Comparison of ENCODE assay signal across 1 cellular context in genomic region chr9:122912964-122913673, GRCh38.
TF ChIP-seq lines count a peak whose summit lies in the region.

TSS of gene ZBTB6 (minus strand) at chr9:122913323. CDS start at chr9:122912072, 1,251 bp downstream.

TF ChIP-seq in HepG2, 621 proteins besides CTCF, POLR2A, EP300 and RAD21 (continued from another document and continues in another):
- no peak for TF ChIP-seq ZNF281 (CRISPR knock-in tag; IDR thresholded peaks at IDR 0.05; ENCODE audit: borderline replicate concordance)
- no peak; the same call in 1 of the 2 replicates for TF ChIP-seq HNF4A (CRISPR knock-in tag; IDR thresholded peaks at IDR 0.05)
- no peak for TF ChIP-seq ZNF780A (CRISPR knock-in tag; IDR thresholded peaks at IDR 0.05)
- TF ChIP-seq HIC2 (CRISPR knock-in tag; IDR thresholded peaks at IDR 0.05; ENCODE audit: low read depth), result peak; percentile 41; the same call in 1 of the 2 replicates
- no peak for TF ChIP-seq NFE2L2 (IDR thresholded peaks at IDR 0.05; ENCODE audit: low read length)
- peak; percentile 62; the same call in 1 of the 2 replicates for TF ChIP-seq MXD4 (CRISPR knock-in tag; IDR thresholded peaks at IDR 0.05)
- TF ChIP-seq ZNF468 (CRISPR knock-in tag; IDR thresholded peaks at IDR 0.05), result no peak
- TF ChIP-seq ZNF607 (CRISPR knock-in tag; IDR thresholded peaks at IDR 0.05; ENCODE audit: borderline replicate concordance), result peak; percentile 31; the same call in 1 of the 2 replicates
- peak; percentile 50; the same call in 1 of the 2 replicates for TF ChIP-seq NAIF1 (CRISPR knock-in tag; IDR thresholded peaks at IDR 0.05; ENCODE audit: borderline replicate concordance)
- TF ChIP-seq ZFX (CRISPR knock-in tag; IDR thresholded peaks at IDR 0.05; ENCODE audit: low read depth), result peak; percentile 99
- no peak; the same call in 1 of the 2 replicates for TF ChIP-seq ZNF225 (CRISPR knock-in tag; IDR thresholded peaks at IDR 0.05)
- no peak for TF ChIP-seq TBL1XR1 (IDR thresholded peaks at IDR 0.05; ENCODE audit: borderline replicate concordance, low read length, partially characterized antibody)
- no peak for TF ChIP-seq HNF4G (IDR thresholded peaks at IDR 0.05; ENCODE audit: borderline replicate concordance, low read depth, low read length)
- TF ChIP-seq HNF4G (CRISPR knock-in tag; IDR thresholded peaks at IDR 0.05; ENCODE audit: borderline replicate concordance, low read depth), result no peak
- TF ChIP-seq ZBTB38 (CRISPR knock-in tag; IDR thresholded peaks at IDR 0.05), result no peak
- TF ChIP-seq ZNF44 (CRISPR knock-in tag; IDR thresholded peaks at IDR 0.05), result no peak; the same call in 1 of the 2 replicates
- no peak for TF ChIP-seq SIX4 (CRISPR knock-in tag; IDR thresholded peaks at IDR 0.05)
- no peak for TF ChIP-seq ZBTB39 (CRISPR knock-in tag; IDR thresholded peaks at IDR 0.05)
- TF ChIP-seq ZNF333 (CRISPR knock-in tag; IDR thresholded peaks at IDR 0.05; ENCODE audit: borderline replicate concordance), result no peak
- TF ChIP-seq ZNF556 (CRISPR knock-in tag; IDR thresholded peaks at IDR 0.05; ENCODE audit: borderline replicate concordance), result 0 out of 2 replicates have a peak, but pooled peaks have one; percentile 55
- no peak for TF ChIP-seq STAT5B (CRISPR knock-in tag; IDR thresholded peaks at IDR 0.05)
- TF ChIP-seq GTF2F1 (IDR thresholded peaks at IDR 0.05; ENCODE audit: low read length), result no peak
- no peak; the same call in 1 of the 2 replicates for TF ChIP-seq ZNF713 (CRISPR knock-in tag; IDR thresholded peaks at IDR 0.05)
- TF ChIP-seq ARID3A (IDR thresholded peaks at IDR 0.05; ENCODE audit: low read depth, low read length), result no peak
- TF ChIP-seq TAF1 (CRISPR knock-in tag; IDR thresholded peaks at IDR 0.05), result peak; percentile 76; the same call in 1 of the 2 replicates
- peak; percentile 77 to 88 for TF ChIP-seq HMGXB4 (CRISPR knock-in tag; IDR thresholded peaks at IDR 0.05; ENCODE audit: borderline replicate concordance in 1 of 2, low read depth in 1 of 2)
- TF ChIP-seq U2AF1 (optimal IDR thresholded peaks at IDR 0.05; ENCODE audit: low read depth, low read length), result peak; percentile 46
- peak; percentile 98 for TF ChIP-seq PHF20 (CRISPR knock-in tag; IDR thresholded peaks at IDR 0.05)
- no peak for TF ChIP-seq SMC3 (IDR thresholded peaks at IDR 0.05; ENCODE audit: low read length)
- TF ChIP-seq ZNF747 (CRISPR knock-in tag; IDR thresholded peaks at IDR 0.05; ENCODE audit: borderline replicate concordance), result peak; percentile 49; the same call in 1 of the 2 replicates
- TF ChIP-seq ZNF24 (IDR thresholded peaks at IDR 0.05), result no peak
- no peak for TF ChIP-seq TFDP1 (CRISPR knock-in tag; IDR thresholded peaks at IDR 0.05; ENCODE audit: borderline replicate concordance)
- TF ChIP-seq ZNF7 (CRISPR knock-in tag; IDR thresholded peaks at IDR 0.05), result no peak
- no peak; the same call in 1 of the 2 replicates for TF ChIP-seq HOMEZ (CRISPR knock-in tag; IDR thresholded peaks at IDR 0.05; ENCODE audit: low read depth)
- TF ChIP-seq SNAPC2 (CRISPR knock-in tag; IDR thresholded peaks at IDR 0.05), result no peak
- no peak for TF ChIP-seq KIAA2018 (CRISPR knock-in tag; IDR thresholded peaks at IDR 0.05; ENCODE audit: borderline replicate concordance)
- TF ChIP-seq ZNF577 (CRISPR knock-in tag; IDR thresholded peaks at IDR 0.05; ENCODE audit: borderline replicate concordance, low read depth), result no peak
- no peak for TF ChIP-seq CCAR2 (optimal IDR thresholded peaks at IDR 0.05; ENCODE audit: low read depth, low read length)
- TF ChIP-seq ZNF788 (CRISPR knock-in tag; IDR thresholded peaks at IDR 0.05; ENCODE audit: borderline replicate concordance), result 0 out of 2 replicates have a peak, but pooled peaks have one; percentile 76
- no peak for TF ChIP-seq ESRRA (CRISPR knock-in tag; IDR thresholded peaks at IDR 0.05; ENCODE audit: low read depth)
